In the genomic region with DNA sequence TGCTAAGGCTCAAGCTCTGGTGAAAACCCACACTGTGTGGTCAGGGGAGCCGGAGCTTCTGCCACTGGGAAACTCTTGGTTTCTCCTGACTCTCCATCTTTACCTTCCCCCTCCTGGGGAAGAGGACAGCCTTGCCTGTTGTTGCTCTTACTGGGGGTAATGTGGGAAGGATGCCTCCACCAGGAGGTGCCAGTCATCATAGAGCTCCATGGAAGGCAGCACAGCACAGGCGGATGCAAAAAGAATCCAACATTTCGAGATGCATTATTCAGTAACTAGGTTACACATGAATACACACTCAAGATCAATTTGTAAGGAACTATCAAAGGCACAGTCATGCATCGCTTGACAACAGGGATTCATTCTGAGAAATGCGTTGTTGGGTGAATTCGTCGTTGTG, we compare ENCODE assay signal across 15 cellular contexts.
DNase-seq lines count a peak whose midpoint lies in the region; ATAC-seq, FAIRE-seq and TF ChIP-seq lines count a peak whose summit lies in the region.
"Had no signal": no experiment of that assay in that cellular context is flagged by ENCODE, and none has a peak within 500 bp of the region (broad histone marks: within the 10 kb centered on the region; RNA-seq: fewer than 3 reads in every experiment).

No MANE protein-coding gene starts in this region.

- no peak overlapping the region for H2BK12ac ChIP-seq in H1 (ENCODE audit: low read depth, low read length)

- H2BK20ac ChIP-seq in H1 (ENCODE audit: low read length), result no peak overlapping the region

- H2AFZ ChIP-seq in H1 (ENCODE audit: low read length) (no peak overlapping the region), osteoblast (ENCODE audit: low read length) (no peak overlapping the region)

- H4K5ac ChIP-seq in H1 (ENCODE audit: insufficient read length, low read depth, low read length), result no peak overlapping the region

- no peaks in the 10 kb centered on the region for H3K23me2 ChIP-seq in H1 (ENCODE audit: low read depth, low read length)

- H3K9ac ChIP-seq in H1 (replicated peaks in 1 of 4; ENCODE audit: extremely low read depth in 1 of 4, low read depth in 3 of 4, low read length in 3 of 4), result no peak overlapping the region

- H2AK5ac ChIP-seq in H1 (ENCODE audit: low read depth, low read length), result 0 out of 2 replicates have a peak overlapping the region, but pooled peaks have one; percentile 43

- H3K27ac ChIP-seq in H1 (ENCODE audit: low read depth, low read length) (no peak overlapping the region), osteoblast (ENCODE audit: low read depth, low read length) (no peak overlapping the region), left ventricle myocardium inferior (replicated peaks) (no peak overlapping the region)
- H3K27ac ChIP-seq: esophagus muscularis mucosa, HL-60 had no signal

- H2BK120ac ChIP-seq in H1 (replicated peaks; ENCODE audit: low read depth, low read length), result no peak overlapping the region

- TF ChIP-seq CTCF in H1 (IDR thresholded peaks at IDR 0.05; ENCODE audit: control extremely low read depth in 1 of 3, insufficient read depth in 1 of 3, low read depth in 1 of 3, low read length in 3 of 3) (peak; percentile 38 to 51 (median 49)), osteoblast (IDR thresholded peaks at IDR 0.05; ENCODE audit: extremely low read depth, low read depth, low read length) (peak; percentile 16), left ventricle myocardium inferior (IDR thresholded peaks at IDR 0.05; ENCODE audit: borderline replicate concordance) (no peak)

- H3K23ac ChIP-seq in H1 (ENCODE audit: insufficient read length), result no peak overlapping the region

- 95% methylated on average over 7 of the region's 7 CpGs; no CpG with 5 or more reads in 1 of the 2 experiments for WGBS in H1 (ENCODE audit: extremely low coverage in 1 of 2, insufficient coverage in 1 of 2, insufficient read length in 1 of 2, insufficient replicate concordance in 2 of 2, low coverage in 1 of 2, low lambda C conversion rate in 2 of 2, missing lambda C conversion rate in 1 of 2), 2 experiments

- H3K79me1 ChIP-seq in H1 (ENCODE audit: low read depth, low read length), result no peaks in the 10 kb centered on the region

- no peak overlapping the region for H3K14ac ChIP-seq in H1 (ENCODE audit: insufficient read length)

- CTCF ChIA-PET in H1 (lab: Charles Lee; ENCODE audit: partially characterized antibody), result interaction anchor here (0.6 to 2.0 kb wide), 19 partner anchors 11 to 556 kb away, joined by 3 to 9 read pairs (median 4); no protein-coding TSS in a partner anchor

- H3K4me3 ChIP-seq in H7 (ENCODE audit: insufficient read depth, low read depth, low read length), result no peak overlapping the region
- no peak overlapping the region for H3K4me3 ChIP-seq in H1 (ENCODE audit: extremely low read depth in 1 of 4, insufficient read depth in 2 of 4, low read depth in 3 of 4, low read length in 4 of 4)
- no peak overlapping the region for H3K4me3 ChIP-seq in osteoblast (ENCODE audit: insufficient read depth, low read length)
- no peak overlapping the region for H3K4me3 ChIP-seq in left ventricle myocardium inferior
- H3K4me3 ChIP-seq: esophagus muscularis mucosa had no signal

- no peak overlapping the region for H2BK5ac ChIP-seq in H1 (ENCODE audit: low read depth, low read length)

- intact Hi-C loops in left ventricle myocardium inferior (cut with micrococcal nuclease) (no loop called here), Right ventricle myocardium superior (cut with DNase I) (loop anchor here (10.0 kb wide), 1 partner anchor 265 kb away; no protein-coding TSS in a partner anchor)

- no peak for TF ChIP-seq EP300 in H1 (IDR thresholded peaks at IDR 0.05; ENCODE audit: borderline replicate concordance in 1 of 2, low read depth in 2 of 2, low read length in 2 of 2)

- TF ChIP-seq RAD21 in H1 (IDR thresholded peaks at IDR 0.05 in 1 of 2, conservative IDR thresholded peaks at IDR 0.05 in 1 of 2; ENCODE audit: low read depth in 2 of 2, low read length in 2 of 2), result peak; percentile 28 to 60; a peak in 2 of 4 replicates

- H3K36me3 ChIP-seq in H7 (replicated peaks; ENCODE audit: control insufficient read depth, insufficient read depth, low read length), result no peaks in the 10 kb centered on the region
- H3K36me3 ChIP-seq in H1 (ENCODE audit: control insufficient read depth in 2 of 4, insufficient read depth in 4 of 4, low read length in 3 of 4), result no peaks in the 10 kb centered on the region
- no peaks in the 10 kb centered on the region for H3K36me3 ChIP-seq in osteoblast (ENCODE audit: insufficient read depth, low read length)
- H3K36me3 ChIP-seq in left ventricle myocardium inferior, result no peaks in the 10 kb centered on the region
- H3K36me3 ChIP-seq: esophagus muscularis mucosa had no signal

- H3K4me1 ChIP-seq in H1 (replicated peaks in 1 of 4; ENCODE audit: control insufficient read depth in 3 of 4, insufficient read depth in 4 of 4, low read length in 3 of 4) (peaks cover 0 to 13% (median 2%) of the 10 kb centered on the region in 4 experiments; a peak in 2 of 7 replicates), osteoblast (ENCODE audit: insufficient read depth, low read length) (peaks cover 6% of the 10 kb centered on the region), left ventricle myocardium inferior (no peaks in the 10 kb centered on the region)
- H3K4me1 ChIP-seq: esophagus muscularis mucosa had no signal

- no peak overlapping the region for H3K56ac ChIP-seq in H1 (replicated peaks; ENCODE audit: insufficient read length, low read depth, low read length)

- no peak overlapping the region for H3K18ac ChIP-seq in H1 (ENCODE audit: extremely low read depth, low read length)

- no peak for TF ChIP-seq POLR2A in H1 (IDR thresholded peaks at IDR 0.05; ENCODE audit: control extremely low read depth in 1 of 2, low read depth in 2 of 2, low read length in 2 of 2)

- peak; percentile 42 for DNase-seq in H7
- peak; percentile 82 for DNase-seq in NCI-H345 (lab: John Stamatoyannopoulos, UW)
- no peak for DNase-seq in H1 (ENCODE audit: low read depth in 1 of 2, low spot score in 2 of 2)
- DNase-seq in osteoblast (ENCODE audit: insufficient read length, low spot score, missing footprints), result peak; percentile 27
- DNase-seq in left ventricle myocardium inferior, result no peak
- DNase-seq in activated T-cell treated with anti-CD3 and anti-CD28 coated beads, Interleukin-2, amount 50 U/mL, for 1 hour, result no peak
- DNase-seq in Right ventricle myocardium superior, result no peak
- DNase-seq: activated B cell treated with CpG ODN at 0.5 μM for 24 hours; activated T-cell treated with anti-CD3 and anti-CD28 coated beads, Interleukin-2, amount 50 U/mL, for 24 hours; NCI-H1436 treated with DMSO at 0.1 percent for 48 hours; nephron progenitor cell had no signal

- H3K4me2 ChIP-seq in H1 (ENCODE audit: insufficient read depth in 1 of 2, low read depth in 2 of 2, low read length in 2 of 2) (no peak overlapping the region), osteoblast (ENCODE audit: insufficient read depth, low read length) (no peak overlapping the region)

- no peaks in the 10 kb centered on the region for H3K27me3 ChIP-seq in H7 (ENCODE audit: control insufficient read depth, insufficient read depth, low read length)
- no peaks in the 10 kb centered on the region for H3K27me3 ChIP-seq in H1 (replicated peaks in 1 of 4; ENCODE audit: control insufficient read depth in 3 of 4, extremely low read depth in 1 of 4, insufficient read depth in 3 of 4, low read length in 3 of 4)
- no peaks in the 10 kb centered on the region for H3K27me3 ChIP-seq in osteoblast (ENCODE audit: insufficient read depth, low read length)
- H3K27me3 ChIP-seq in left ventricle myocardium inferior (ENCODE audit: low read depth), result no peaks in the 10 kb centered on the region
- H3K27me3 ChIP-seq: esophagus muscularis mucosa had no signal

- POLR2A ChIA-PET in H1 (lab: Charles Lee; ENCODE audit: partially characterized antibody), result no interaction called here

- H4K20me1 ChIP-seq in H1 (replicated peaks in 1 of 2; ENCODE audit: control insufficient read depth in 1 of 2, insufficient read depth in 2 of 2, low read length in 2 of 2), result no peaks in the 10 kb centered on the region
- H4K20me1 ChIP-seq in osteoblast (ENCODE audit: insufficient read depth, low read length), result no peaks in the 10 kb centered on the region

- no peak overlapping the region for H4K8ac ChIP-seq in H1 (ENCODE audit: extremely low read depth, insufficient read depth, low read length)

- H4K91ac ChIP-seq in H1 (replicated peaks; ENCODE audit: insufficient read length, low read length), result no peak overlapping the region

- H3K9me3 ChIP-seq in H1 (ENCODE audit: insufficient read depth in 2 of 2, low read depth in 1 of 2, low read length in 1 of 2) (no peaks in the 10 kb centered on the region), osteoblast (ENCODE audit: low read depth, low read length) (no peaks in the 10 kb centered on the region), left ventricle myocardium inferior (replicated peaks) (no peaks in the 10 kb centered on the region)
- H3K9me3 ChIP-seq: esophagus muscularis mucosa had no signal

- FAIRE-seq in H1 (lab: Jason Lieb, UNC), result peak; percentile 57
- FAIRE-seq: GM18507 had no signal

- no peak for ATAC-seq in HG02840 (IDR thresholded peaks at IDR 0.05; ENCODE audit: low FRiP score, unreplicated experiment)
- ATAC-seq in Right ventricle myocardium superior (ENCODE audit: poor library complexity), result no peak

- H2BK15ac ChIP-seq in H1 (ENCODE audit: low read length), result no peak overlapping the region

- H3K4ac ChIP-seq in H1 (replicated peaks; ENCODE audit: insufficient read length, low read depth, low read length), result no peak overlapping the region

- no peaks in the 10 kb centered on the region for H3K79me2 ChIP-seq in H1 (ENCODE audit: control insufficient read depth in 1 of 2, insufficient read depth in 2 of 2, low read length in 2 of 2)
- no peaks in the 10 kb centered on the region for H3K79me2 ChIP-seq in osteoblast (ENCODE audit: insufficient read depth, low read length)

TF ChIP-seq in H1, 55 proteins besides CTCF, POLR2A, EP300 and RAD21 (continues in another document):
- TF ChIP-seq SUZ12 (IDR thresholded peaks at IDR 0.05; ENCODE audit: low read length) (no peak), GABPA (IDR thresholded peaks at IDR 0.05; ENCODE audit: borderline replicate concordance, insufficient read depth, low read length) (no peak), CBX8 (IDR thresholded peaks at IDR 0.05; ENCODE audit: borderline replicate concordance, low read depth, low read length) (no peak), SAP30 (IDR thresholded peaks at IDR 0.05; ENCODE audit: insufficient read depth, insufficient replicate concordance, low read length) (no peak), NANOG (IDR thresholded peaks at IDR 0.05; ENCODE audit: insufficient read depth, low read depth, low read length, poor library complexity, severe bottlenecking) (no peak), GTF2F1 (IDR thresholded peaks at IDR 0.05; ENCODE audit: borderline replicate concordance, low read depth, low read length) (no peak), BACH1 (IDR thresholded peaks at IDR 0.05; ENCODE audit: low read length) (no peak)
- TF ChIP-seq, protein P1, sequence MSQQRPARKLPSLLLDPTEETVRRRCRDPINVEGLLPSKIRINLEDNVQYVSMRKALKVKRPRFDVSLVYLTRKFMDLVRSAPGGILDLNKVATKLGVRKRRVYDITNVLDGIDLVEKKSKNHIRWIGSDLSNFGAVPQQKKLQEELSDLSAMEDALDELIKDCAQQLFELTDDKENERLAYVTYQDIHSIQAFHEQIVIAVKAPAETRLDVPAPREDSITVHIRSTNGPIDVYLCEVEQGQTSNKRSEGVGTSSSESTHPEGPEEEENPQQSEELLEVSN (IDR thresholded peaks at IDR 0.05), result no peak

Comparison
In these comparisons a context has a peak if more than half of its experiments do, and no peak if none do; other contexts are left out.
1. DNase-seq: peak in H7 (single experiment), NCI-H345 (single experiment) and osteoblast (single experiment); none in H1 (0 of 2), left ventricle myocardium inferior (single experiment), activated T-cell treated with anti-CD3 and anti-CD28 coated beads, Interleukin-2, amount 50 U/mL, for 1 hour (single experiment) and Right ventricle myocardium superior (single experiment).